In the genomic region with DNA sequence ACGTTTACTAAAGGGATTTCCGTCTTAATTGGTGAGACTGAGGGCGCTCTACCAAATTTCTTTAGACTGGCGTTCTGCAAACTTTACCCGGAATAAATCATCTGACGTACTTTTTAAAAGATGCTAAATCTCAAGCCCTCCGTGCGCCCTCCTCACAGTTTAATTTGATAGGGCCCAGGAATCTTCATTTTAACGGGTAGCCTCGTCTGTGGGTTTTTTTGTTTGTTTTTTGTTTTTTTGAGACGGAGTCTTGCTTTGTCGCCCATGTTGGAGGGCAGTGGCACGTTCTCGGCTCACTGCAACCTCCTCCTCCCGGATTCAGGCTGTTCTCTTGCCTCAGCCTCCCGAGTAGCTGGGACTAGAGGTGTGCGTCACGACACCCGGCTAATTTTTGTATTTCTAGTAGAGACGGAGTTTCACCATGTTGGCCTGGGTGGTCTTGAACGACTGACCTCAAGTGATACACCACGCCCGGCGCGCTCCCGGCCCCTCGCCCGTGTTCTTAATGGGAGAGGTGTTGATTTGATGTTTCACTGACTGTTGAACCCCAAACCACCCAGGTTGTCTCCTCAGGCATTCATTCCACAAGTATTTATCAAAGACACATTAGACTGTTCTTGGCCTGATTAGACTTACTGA, we compare ENCODE assay signal across 8 cellular contexts. TPM values are rescaled to one million over a fixed set of nuclear protein-coding genes. Genes with fewer than 3 reads are reported as not detected.
DNase-seq lines count a peak whose midpoint lies in the region; ATAC-seq, FAIRE-seq and TF ChIP-seq lines count a peak whose summit lies in the region.

No MANE protein-coding gene starts in this region.

- peak overlapping the region; percentile 99 for H3K27ac ChIP-seq in left ventricle myocardium inferior (replicated peaks)
- H3K27ac ChIP-seq in aorta (ENCODE audit: low read depth in 1 of 2, low read length in 2 of 2) = peak overlapping the region; percentile 68

- H3K36me3 ChIP-seq in left ventricle myocardium inferior (peaks cover 9% of the 10 kb centered on the region), bronchial epithelial cell (ENCODE audit: control insufficient read depth, insufficient read depth, low read length) (peaks cover 1% of the 10 kb centered on the region), mucosa of descending colon (ENCODE audit: low read depth) (no peaks in the 10 kb centered on the region), aorta (ENCODE audit: control insufficient read depth in 1 of 2, insufficient read depth in 2 of 2, low read length in 1 of 2) (no peaks in the 10 kb centered on the region)

- WGBS in aorta, 2 donors = 66 to 70% methylated on average over 28 of the region's 28 CpGs

- no peak for FAIRE-seq in bronchial epithelial cell (lab: Jason Lieb, UNC)

- no peak for ATAC-seq in mucosa of descending colon
- ATAC-seq in aorta (ENCODE audit: low FRiP score) = no peak
- no peak for ATAC-seq in HG03469 (IDR thresholded peaks at IDR 0.05; ENCODE audit: unreplicated experiment)

- no peak for DNase-seq in left ventricle myocardium inferior
- DNase-seq in cardiac septum (ENCODE audit: low spot score) = no peak
- DNase-seq in bronchial epithelial cell (ENCODE audit: low read depth) = no peak
- DNase-seq in mucosa of descending colon = peak in 2 of 3 donors; percentile 35 to 49
- DNase-seq in aorta = no peak
- DNase-seq in HCEC 1CT = no peak
- DNase-seq in GM10266 (ENCODE audit: extremely low spot score) = no peak

- no peaks in the 10 kb centered on the region for H3K9me3 ChIP-seq in left ventricle myocardium inferior (replicated peaks)
- H3K9me3 ChIP-seq in mucosa of descending colon = no peaks in the 10 kb centered on the region
- H3K9me3 ChIP-seq in aorta (ENCODE audit: control insufficient read depth, low read length) = no peaks in the 10 kb centered on the region

- H3K4me1 ChIP-seq in left ventricle myocardium inferior (peaks cover 42% of the 10 kb centered on the region), mucosa of descending colon (ENCODE audit: low read depth) (peaks cover 18% of the 10 kb centered on the region), aorta (ENCODE audit: control insufficient read depth in 1 of 2, insufficient read depth in 2 of 2, low read length in 2 of 2) (peaks cover 0 to 3% of the 10 kb centered on the region in 2 donors)

- H3K27me3 ChIP-seq in left ventricle myocardium inferior (ENCODE audit: low read depth) = no peaks in the 10 kb centered on the region
- no peaks in the 10 kb centered on the region for H3K27me3 ChIP-seq in bronchial epithelial cell (ENCODE audit: control insufficient read depth, insufficient read depth, low read length)
- H3K27me3 ChIP-seq in aorta (ENCODE audit: control insufficient read depth in 1 of 2, insufficient read depth in 2 of 2, low read length in 1 of 2) = no peaks in the 10 kb centered on the region

- intact Hi-C loops in left ventricle myocardium inferior (cut with micrococcal nuclease) (no loop called here), cardiac septum (cut with DNase I) (loop anchor here (1.0 to 10.0 kb wide), 2 partner anchors 27 to 1157 kb away; a partner anchor contains a TSS), mucosa of descending colon (cut with DNase I, micrococcal nuclease) (no loop called here), aorta (cut with DNase I) (loop anchor here in 1 of 2 donors (10.0 kb wide), 1 partner anchor 73 kb away; no protein-coding TSS in a partner anchor)

- H3K4me3 ChIP-seq in left ventricle myocardium inferior (peak overlapping the region; percentile 94), bronchial epithelial cell (ENCODE audit: low read depth, low read length) (peak overlapping the region; percentile 94), mucosa of descending colon (peak overlapping the region; percentile 83), aorta (ENCODE audit: low read length in 2 of 2) (peak overlapping the region; percentile 10 to 32)

- no peak for TF ChIP-seq CTCF in left ventricle myocardium inferior (IDR thresholded peaks at IDR 0.05; ENCODE audit: borderline replicate concordance)
- no peak for TF ChIP-seq CTCF in bronchial epithelial cell (IDR thresholded peaks at IDR 0.05; ENCODE audit: insufficient read depth, low read length, severe bottlenecking)
- no peak for TF ChIP-seq CTCF in mucosa of descending colon (IDR thresholded peaks at IDR 0.05)
- TF ChIP-seq CTCF in GM10266 (IDR thresholded peaks at IDR 0.05; ENCODE audit: control insufficient read depth, insufficient read depth, low read depth, missing control alignments) = no peak

RNA-seq across cellular contexts. Expression of a gene that starts 1.3 kb away (rescaled TPM):
- total RNA-seq in left ventricle myocardium inferior (7.9 TPM), cardiac septum (10.0 TPM), bronchial epithelial cell (3.9 and 8.6 TPM in 2 replicates), mucosa of descending colon (10 to 100 TPM in 1 of 3 donors, 1 to 10 TPM in 2; 7.1 to 13.4 (median 7.6) TPM), aorta (1 to 10 TPM; 4.4 to 5.3 TPM)
- polyA plus RNA-seq in aorta = 1 to 10 TPM; 5.5 to 7.0 TPM

RNA-seq across cellular contexts. Expression of a gene that starts 1.6 kb away (rescaled TPM):
- total RNA-seq in left ventricle myocardium inferior = 136 TPM
- 112 TPM for total RNA-seq in cardiac septum
- 25.0 and 72.2 TPM in 2 replicates for total RNA-seq in bronchial epithelial cell
- 10 to 100 TPM; 42.1 to 52.7 (median 51.9) TPM for total RNA-seq in mucosa of descending colon
- total RNA-seq in aorta = 10 to 100 TPM; 33.0 to 33.2 TPM
- polyA plus RNA-seq in aorta = 100 to 1,000 TPM in 1 of 2 donors, 10 to 100 TPM in 1; 31.3 to 108 TPM

RNA-seq across cellular contexts. Expression of a gene that starts 27.4 kb away (rescaled TPM):
- total RNA-seq in left ventricle myocardium inferior = 22.0 TPM
- total RNA-seq in cardiac septum = 26.0 TPM
- total RNA-seq in bronchial epithelial cell = 41.3 and 42.5 TPM in 2 replicates
- total RNA-seq in mucosa of descending colon = 10 to 100 TPM; 27.3 to 34.0 (median 31.4) TPM
- 10 to 100 TPM; 26.1 to 29.1 TPM for total RNA-seq in aorta
- polyA plus RNA-seq in aorta = 10 to 100 TPM in 1 of 2 donors, 1 to 10 TPM in 1; 9.4 to 10.4 TPM

Comparison
In these comparisons a context has a peak if more than half of its experiments do, and no peak if none do; other contexts are left out.
1. DNase-seq: peak in mucosa of descending colon (2 of 3); none in left ventricle myocardium inferior (single experiment), cardiac septum (single experiment), bronchial epithelial cell (single experiment), aorta (0 of 2), HCEC 1CT (single experiment) and GM10266 (single experiment).
2. H3K4me3 ChIP-seq: peak in every context shown above with its lines; median percentile 94 in left ventricle myocardium inferior; 94 in bronchial epithelial cell; 83 in mucosa of descending colon; 21 in aorta.